18 cellular contexts compared by ENCODE assay signal in the genomic region with DNA sequence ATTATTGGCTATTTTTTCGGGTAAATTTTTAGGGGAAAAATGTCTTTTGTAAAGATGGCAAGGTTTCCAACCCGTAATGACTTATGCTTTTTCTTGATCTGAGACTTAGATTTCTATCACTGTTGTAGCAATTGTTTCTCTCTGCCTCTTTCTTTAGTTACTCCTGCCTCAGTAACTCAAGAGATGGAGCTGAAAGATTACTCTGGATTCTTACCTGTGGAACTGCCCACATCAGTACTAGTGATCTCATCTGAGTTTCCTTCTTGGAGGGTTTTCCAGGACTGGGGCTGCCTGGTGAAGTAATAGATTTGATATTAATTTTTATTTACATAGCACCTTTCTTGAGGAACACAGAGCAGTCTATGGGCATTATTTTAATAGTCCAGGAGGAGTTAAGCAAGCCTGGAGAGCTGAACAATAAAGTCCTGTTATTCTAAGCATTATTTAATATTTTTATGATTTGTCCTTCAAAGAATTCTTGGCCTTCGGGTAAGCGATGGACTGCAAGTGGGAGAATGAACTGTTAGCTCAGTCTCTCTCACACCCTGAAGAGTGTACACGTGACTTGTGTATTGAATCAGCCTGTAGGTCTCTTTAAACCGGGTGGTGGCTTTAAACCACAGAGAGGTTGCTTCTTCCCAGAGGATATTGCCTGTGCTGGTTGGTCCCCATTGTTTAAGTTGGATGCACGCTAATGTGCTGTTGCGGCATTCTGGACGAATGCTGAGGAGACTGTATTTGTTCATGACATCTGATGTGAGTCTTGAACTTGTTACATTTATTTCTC.
DNase-seq lines count a peak whose midpoint lies in the region; ATAC-seq and TF ChIP-seq lines count a peak whose summit lies in the region.
"Had no signal": no experiment of that assay in that cellular context is flagged by ENCODE, and none has a peak within 500 bp of the region (broad histone marks: within the 10 kb centered on the region; RNA-seq: fewer than 3 reads in every experiment).

No MANE protein-coding gene starts in this region.

- H3K56ac ChIP-seq in IMR-90 (ENCODE audit: extremely low read depth, insufficient read depth, low read length), result no peak overlapping the region

- H3K14ac ChIP-seq in IMR-90 (replicated peaks; ENCODE audit: low read depth, low read length) (peak overlapping the region; percentile 73), mesenchymal stem cell (ENCODE audit: low read length in 2 of 2) (no peak overlapping the region)

- peak overlapping the region; percentile 49; the same call in 1 of the 2 replicates for H3K18ac ChIP-seq in IMR-90 (ENCODE audit: low read depth, low read length)
- H3K18ac ChIP-seq in mesenchymal stem cell (ENCODE audit: low read depth in 1 of 2, low read length in 2 of 2), result no peak overlapping the region

- peak overlapping the region; percentile 85 for H2AK5ac ChIP-seq in IMR-90 (ENCODE audit: low read depth, low read length)
- no peak overlapping the region for H2AK5ac ChIP-seq in mesenchymal stem cell (ENCODE audit: low read length, severe bottlenecking)

- peak overlapping the region; percentile 78; the same call in 1 of the 2 replicates for H4K91ac ChIP-seq in IMR-90 (ENCODE audit: insufficient read depth, low read depth, low read length)
- no peak overlapping the region for H4K91ac ChIP-seq in mesenchymal stem cell (ENCODE audit: low read length)

- no peaks in the 10 kb centered on the region for H3K27me3 ChIP-seq in IMR-90 (ENCODE audit: control insufficient read depth, insufficient read depth, low read length)
- no peaks in the 10 kb centered on the region for H3K27me3 ChIP-seq in mesenchymal stem cell (ENCODE audit: control insufficient read depth in 1 of 2, insufficient read depth in 1 of 2, low read length in 2 of 2)
- H3K27me3 ChIP-seq in tibial artery, result no peaks in the 10 kb centered on the region
- no peaks in the 10 kb centered on the region for H3K27me3 ChIP-seq in uterus
- H3K27me3 ChIP-seq in foreskin keratinocyte, result no peaks in the 10 kb centered on the region

- H3K23ac ChIP-seq in IMR-90 (ENCODE audit: low read depth, low read length) (peak overlapping the region; percentile 18; the same call in 1 of the 2 replicates), mesenchymal stem cell (ENCODE audit: low read length in 2 of 2) (no peak overlapping the region)

- H4K8ac ChIP-seq in IMR-90 (ENCODE audit: low read depth in 2 of 2, low read length in 2 of 2) (peak overlapping the region in 1 of 2 experiments; percentile 80; a peak in 2 of 4 replicates), mesenchymal stem cell (ENCODE audit: low read length) (no peak overlapping the region)

- H2BK12ac ChIP-seq in mesenchymal stem cell (ENCODE audit: low read length in 2 of 2), result no peak overlapping the region

- intact Hi-C loops in IMR-90 (cut with micrococcal nuclease), result loop anchor here (5.0 to 10.0 kb wide), 3 partner anchors 108 to 455 kb away; no protein-coding TSS in a partner anchor
- intact Hi-C loops in tibial artery (cut with DNase I; ENCODE audit: low total_unique reads), result no loop called here
- intact Hi-C loops in uterus (cut with DNase I; ENCODE audit: low total_unique reads), result no loop called here

- BruUV-seq in IMR-90 (replicated peaks; lab: Mats Ljungman, UMichigan), result no TSS peak

- CTCF ChIA-PET in IMR-90 (lab: Yijun Ruan, JAX), result interaction anchor here (0.8 kb wide), 1 partner anchor 58 kb away, joined by 3 read pairs; no protein-coding TSS in a partner anchor

- no peak for TF ChIP-seq POLR2A in IMR-90 (IDR thresholded peaks at IDR 0.05; ENCODE audit: low read depth, low read length)
- no peak for TF ChIP-seq POLR2A in uterus (IDR thresholded peaks at IDR 0.05)

- H3K4ac ChIP-seq in IMR-90 (ENCODE audit: low read depth, low read length) (peak overlapping the region; percentile 85), mesenchymal stem cell (ENCODE audit: low read depth in 1 of 2, low read length in 2 of 2) (no peak overlapping the region)

- H3K27ac ChIP-seq in IMR-90 (ENCODE audit: insufficient read depth, low read length) (no peak overlapping the region), mesenchymal stem cell (ENCODE audit: low read length, poor library complexity, severe bottlenecking) (no peak overlapping the region), tibial artery (peak overlapping the region; percentile 83 to 86), uterus (peak overlapping the region in 1 of 2 donors; percentile 21), foreskin keratinocyte (no peak overlapping the region)
- H3K27ac ChIP-seq: SK-N-MC had no signal

- H3K4me1 ChIP-seq in IMR-90 (ENCODE audit: control insufficient read depth, insufficient read depth, low read length), result peaks cover 18% of the 10 kb centered on the region
- H3K4me1 ChIP-seq in mesenchymal stem cell (ENCODE audit: control insufficient read depth, insufficient read depth, low read depth, low read length), result peaks cover 9% of the 10 kb centered on the region
- peaks cover 0 to 91% (median 41%) of the 10 kb centered on the region in 4 donors for H3K4me1 ChIP-seq in tibial artery
- H3K4me1 ChIP-seq in uterus, result peaks cover 0 to 5% of the 10 kb centered on the region in 2 donors
- peaks cover 23% of the 10 kb centered on the region for H3K4me1 ChIP-seq in foreskin keratinocyte

- peaks cover 23 to 58% of the 10 kb centered on the region in 2 experiments for H3K79me1 ChIP-seq in IMR-90 (ENCODE audit: low read depth in 1 of 2, low read length in 2 of 2)
- H3K79me1 ChIP-seq in mesenchymal stem cell (replicated peaks; ENCODE audit: low read length, poor library complexity, severe bottlenecking), result no peaks in the 10 kb centered on the region

- TF ChIP-seq RAD21 in IMR-90 (IDR thresholded peaks at IDR 0.05; ENCODE audit: low read length), result no peak

- H3K4me2 ChIP-seq in IMR-90 (ENCODE audit: low read depth, low read length), result no peak overlapping the region
- H3K4me2 ChIP-seq in mesenchymal stem cell (ENCODE audit: low read length, poor library complexity, severe bottlenecking), result no peak overlapping the region

- dilution Hi-C loops in IMR-90 (cut with HindIII; ENCODE audit: low sequenced_read_pairs, unreplicated experiment), result no loop called here

- no peak overlapping the region for H2AFZ ChIP-seq in IMR-90 (replicated peaks; ENCODE audit: low read length, poor library complexity)
- H2AFZ ChIP-seq in mesenchymal stem cell (ENCODE audit: low read depth, low read length), result no peak overlapping the region

- H2AK9ac ChIP-seq in IMR-90 (replicated peaks; ENCODE audit: low read depth, low read length, poor library complexity), result no peak overlapping the region

- ATAC-seq in IMR-90 (ENCODE audit: low read depth) (no peak), HG03460 (IDR thresholded peaks at IDR 0.05; ENCODE audit: unreplicated experiment) (no peak), foreskin keratinocyte (no peak)

- H3K9me3 ChIP-seq in IMR-90 (ENCODE audit: control insufficient read depth, insufficient read depth, low read length) (no peaks in the 10 kb centered on the region), mesenchymal stem cell (ENCODE audit: control insufficient read depth, low read length) (no peaks in the 10 kb centered on the region), tibial artery (no peaks in the 10 kb centered on the region), uterus (no peaks in the 10 kb centered on the region)

- H3K4me3 ChIP-seq in IMR-90 (ENCODE audit: insufficient read depth, low read depth, low read length) (no peak overlapping the region), mesenchymal stem cell (ENCODE audit: insufficient read depth in 1 of 2, low read depth in 1 of 2, low read length in 2 of 2) (no peak overlapping the region), tibial artery (peak overlapping the region; percentile 13 to 18), uterus (no peak overlapping the region)
- H3K4me3 ChIP-seq: SK-N-MC had no signal

- peak overlapping the region; percentile 72; the same call in 1 of the 2 replicates for H4K5ac ChIP-seq in IMR-90 (ENCODE audit: low read depth, low read length)

- POLR2A ChIA-PET in IMR-90 (lab: Charles Lee; ENCODE audit: unreplicated experiment), result no interaction called here

- H2BK5ac ChIP-seq in IMR-90 (ENCODE audit: low read depth, low read length, poor library complexity, severe bottlenecking) (peak overlapping the region; percentile 66), mesenchymal stem cell (ENCODE audit: low read depth, low read length, poor library complexity, severe bottlenecking) (no peak overlapping the region)

- in situ Hi-C loops in IMR-90 (cut with MboI; ENCODE audit: low sequenced_read_pairs), result loop anchor here (10.0 kb wide), 1 partner anchor 185 kb away; a partner anchor contains a TSS

- H3K9me1 ChIP-seq in IMR-90 (ENCODE audit: insufficient read depth, low read length), result peaks cover 25% of the 10 kb centered on the region

- H3K9ac ChIP-seq in IMR-90 (ENCODE audit: low read depth, low read length), result no peak overlapping the region
- no peak overlapping the region for H3K9ac ChIP-seq in mesenchymal stem cell (ENCODE audit: low read length)

- no peak for DNase-seq in IMR-90
- peak; percentile 81 for DNase-seq in RPMI7951 (ENCODE audit: low read depth)
- DNase-seq in mesenchymal stem cell, result peak; percentile 85
- no peak for DNase-seq in tibial artery
- DNase-seq in uterus, result no peak
- no peak for DNase-seq in foreskin keratinocyte
- DNase-seq: DND-41, GDM1, H9, Karpas-422, NCI-H1048, NCI-H1436, NCI-H2029, NCI-H69, OCI-M1, SHP77 had no signal

- H2BK20ac ChIP-seq in IMR-90 (ENCODE audit: low read depth, low read length), result peak overlapping the region; percentile 95

- H4K20me1 ChIP-seq in IMR-90 (ENCODE audit: insufficient read depth, low read length), result no peaks in the 10 kb centered on the region

- H2BK120ac ChIP-seq in IMR-90 (ENCODE audit: low read depth, low read length) (peak overlapping the region; percentile 91), mesenchymal stem cell (ENCODE audit: low read depth, low read length) (no peak overlapping the region)

- H2BK15ac ChIP-seq in IMR-90 (ENCODE audit: low read depth, low read length) (peak overlapping the region; percentile 33; the same call in 2 of the 3 replicates), mesenchymal stem cell (ENCODE audit: low read depth, poor library complexity, severe bottlenecking) (no peak overlapping the region)

- 81% methylated on average over 3 of the region's 9 CpGs; no CpG with 5 or more reads in 1 of the 2 experiments for WGBS in IMR-90 (ENCODE audit: extremely low coverage in 2 of 2, insufficient read length in 1 of 2), 2 experiments
- 66% methylated on average over 8 of the region's 9 CpGs for WGBS in mesenchymal stem cell

- TF ChIP-seq CTCF in IMR-90 (conservative IDR thresholded peaks at IDR 0.05; ENCODE audit: low read depth, low read length) (no peak), tibial artery (IDR thresholded peaks at IDR 0.05) (no peak), uterus (IDR thresholded peaks at IDR 0.05) (no peak), foreskin keratinocyte (conservative IDR thresholded peaks at IDR 0.05) (no peak)

- H3K36me3 ChIP-seq in IMR-90 (ENCODE audit: control insufficient read depth, insufficient read depth, low read length), result peaks cover 2% of the 10 kb centered on the region; the same call in 1 of the 2 replicates
- H3K36me3 ChIP-seq in mesenchymal stem cell (ENCODE audit: control insufficient read depth in 1 of 2, insufficient read depth in 2 of 2, low read depth in 1 of 2, low read length in 2 of 2), result no peaks in the 10 kb centered on the region
- H3K36me3 ChIP-seq in tibial artery, result no peaks in the 10 kb centered on the region
- no peaks in the 10 kb centered on the region for H3K36me3 ChIP-seq in uterus

TF ChIP-seq in IMR-90, 13 proteins besides CTCF, POLR2A, EP300 and RAD21 (continues in another document):
- TF ChIP-seq RCOR1 (IDR thresholded peaks at IDR 0.05; ENCODE audit: insufficient replicate concordance, low read length), result no peak

Comparison
In these comparisons a context has a peak if more than half of its experiments do, and no peak if none do; other contexts are left out.
1. DNase-seq: peak in RPMI7951 (single experiment) and mesenchymal stem cell (single experiment); none in IMR-90 (single experiment), tibial artery (0 of 2), uterus (0 of 2) and foreskin keratinocyte (0 of 2).
2. H3K27ac ChIP-seq: peak in tibial artery (2 of 2); none in IMR-90 (single experiment), mesenchymal stem cell (single experiment) and foreskin keratinocyte (single experiment).
3. H3K4me3 ChIP-seq: peak in tibial artery (2 of 2); none in IMR-90 (single experiment), mesenchymal stem cell (0 of 2) and uterus (0 of 2).